1 cellular context compared by ENCODE assay signal in genomic region chr19:45753548-45753947, GRCh38.
TF ChIP-seq lines count a peak whose summit lies in the region.

No MANE protein-coding gene starts in this region.

TF ChIP-seq in H1, 55 proteins besides CTCF, POLR2A, EP300 and RAD21:
- no peak for TF ChIP-seq SIX5 (IDR thresholded peaks at IDR 0.05; ENCODE audit: low read depth, low read length)
